Comparison of ENCODE assay signal across 8 cellular contexts in the genomic region with DNA sequence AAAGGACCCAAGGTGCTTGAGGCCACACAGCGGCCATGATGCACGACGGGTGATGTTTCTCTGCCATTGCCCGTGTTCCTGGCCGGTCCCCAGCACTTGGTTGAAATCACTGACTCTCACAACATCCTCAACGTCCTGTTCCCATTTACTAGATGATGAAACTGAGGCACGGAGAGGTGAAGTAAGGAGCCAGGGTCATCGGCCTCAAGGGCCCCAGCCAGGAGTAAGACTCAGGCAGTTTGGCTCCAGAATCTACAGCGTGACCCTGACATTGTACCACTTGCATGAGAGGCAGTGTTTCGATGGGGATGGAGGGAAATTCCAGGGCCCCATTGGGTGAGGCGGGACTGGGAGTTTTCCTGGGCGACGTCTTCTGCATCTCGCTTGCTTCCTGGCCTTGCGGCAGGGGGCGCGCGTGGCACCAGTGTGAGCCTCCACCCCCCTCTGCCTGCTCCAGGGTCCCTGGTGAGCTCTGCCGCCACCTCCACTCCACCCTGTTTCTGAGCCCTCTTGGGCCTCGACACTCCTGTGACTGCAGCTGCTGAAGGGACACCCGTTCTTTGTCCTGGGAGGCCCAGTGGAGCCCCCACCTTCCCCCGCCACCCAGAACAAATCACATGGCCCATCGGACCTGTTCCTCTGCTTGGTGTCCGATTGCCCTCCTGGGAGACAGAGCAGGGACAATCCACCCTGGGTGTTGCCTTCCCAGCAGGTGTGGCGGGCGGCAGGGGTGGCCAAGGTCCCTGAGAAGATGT.
DNase-seq lines count a peak whose midpoint lies in the region; ATAC-seq lines count a peak whose summit lies in the region.

No MANE protein-coding gene starts in this region.

- H3K36me3 Mint-ChIP-seq in T-helper 2 cell treated with Interferon-gamma antibody and Interleukin-4, amounts not matched to agents 5 μg/mL and 100 μg/mL, for 36 hours (ENCODE audit: low read depth), result no peaks in the 10 kb centered on the region

- intact Hi-C loops in sciatic nerve (cut with DNase I), result no loop called here

- H3K27ac Mint-ChIP-seq in T-helper 2 cell treated with Interferon-gamma antibody and Interleukin-4, amounts not matched to agents 5 μg/mL and 100 μg/mL, for 36 hours, result no peak overlapping the region

- H3K4me1 Mint-ChIP-seq in T-helper 2 cell treated with Interferon-gamma antibody and Interleukin-4, amounts not matched to agents 5 μg/mL and 100 μg/mL, for 36 hours (ENCODE audit: low read depth), result no peaks in the 10 kb centered on the region

- ATAC-seq in sciatic nerve (peak; percentile 20), HG02973 (IDR thresholded peaks at IDR 0.05; ENCODE audit: unreplicated experiment) (no peak), HG03520 (IDR thresholded peaks at IDR 0.05; ENCODE audit: unreplicated experiment) (no peak)

- H3K27me3 Mint-ChIP-seq in T-helper 2 cell treated with Interferon-gamma antibody and Interleukin-4, amounts not matched to agents 5 μg/mL and 100 μg/mL, for 36 hours (ENCODE audit: low read depth), result no peaks in the 10 kb centered on the region

- H3K4me3 Mint-ChIP-seq in T-helper 2 cell treated with Interferon-gamma antibody and Interleukin-4, amounts not matched to agents 5 μg/mL and 100 μg/mL, for 36 hours, result no peak overlapping the region

- H3K9me3 Mint-ChIP-seq in T-helper 2 cell treated with Interferon-gamma antibody and Interleukin-4, amounts not matched to agents 5 μg/mL and 100 μg/mL, for 36 hours, result no peaks in the 10 kb centered on the region

- DNase-seq in NCI-H82 (lab: John Stamatoyannopoulos, UW), result peak; percentile 73
- DNase-seq in NCI-H82 treated with DMSO at 0.1 percent for 48 hours (lab: John Stamatoyannopoulos, UW; ENCODE audit: unreplicated experiment), result no peak
- DNase-seq in NCI-H1436 treated with DMSO at 0.1 percent for 48 hours (lab: John Stamatoyannopoulos, UW), result peak; percentile 61
- DNase-seq in ecto neural progenitor cell (ENCODE audit: low spot score), result peak; percentile 63
- no peak for DNase-seq in sciatic nerve (ENCODE audit: low spot score)
- DNase-seq in T-helper 2 cell treated with Interferon-gamma antibody and Interleukin-4, amounts not matched to agents 5 μg/mL and 100 μg/mL, for 36 hours (ENCODE audit: low spot score), result no peak

Comparison
In these comparisons a context has a peak if more than half of its experiments do, and no peak if none do; other contexts are left out.
1. DNase-seq: peak in NCI-H82 (single experiment), NCI-H1436 treated with DMSO at 0.1 percent for 48 hours (single experiment) and ecto neural progenitor cell (single experiment); none in NCI-H82 treated with DMSO at 0.1 percent for 48 hours (single experiment), sciatic nerve (single experiment) and T-helper 2 cell treated with Interferon-gamma antibody and Interleukin-4, amounts not matched to agents 5 μg/mL and 100 μg/mL, for 36 hours (single experiment).